8 cellular contexts compared by ENCODE assay signal in the genomic region with DNA sequence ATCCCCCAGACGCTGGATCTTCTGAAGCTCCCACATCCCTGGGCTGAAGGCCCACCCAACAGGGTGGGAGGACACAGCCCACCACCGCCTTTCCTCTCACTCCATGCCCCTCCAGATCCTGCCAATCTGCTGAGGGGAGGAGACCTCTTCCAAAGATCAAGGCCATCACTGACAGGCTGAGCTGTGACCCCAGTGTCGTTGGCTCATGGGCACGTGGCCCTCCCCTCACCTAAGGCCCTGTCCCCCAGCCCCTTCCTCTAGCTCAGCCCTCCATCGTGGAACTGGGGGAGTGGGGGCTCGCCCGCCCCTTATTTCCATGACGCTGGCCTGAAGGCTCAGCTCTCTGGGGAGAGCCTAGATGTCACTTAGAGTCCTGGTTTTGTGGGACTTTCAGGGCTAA. TPM values are rescaled to one million over a fixed set of nuclear protein-coding genes. Genes with fewer than 3 reads are reported as not detected.
"Had no signal": no experiment of that assay in that cellular context is flagged by ENCODE, and none has a peak within 500 bp of the region (broad histone marks: within the 10 kb centered on the region; RNA-seq: fewer than 3 reads in every experiment).

No MANE protein-coding gene starts in this region.

- H3K36me3 ChIP-seq: HAP-1 had no signal

- H3K27me3 Mint-ChIP-seq: IgD-negative memory B cell had no signal

- H3K36me3 Mint-ChIP-seq: IgD-negative memory B cell had no signal

- H3K4me1 Mint-ChIP-seq: IgD-negative memory B cell had no signal

- DNase-seq: GM23248, GOT3, H7, HFFc6 had no signal

- H3K9ac ChIP-seq: GM23248 had no signal

- H2AFZ ChIP-seq: GM23248 had no signal

- H3K27ac Mint-ChIP-seq: HFFc6 had no signal

- H3K4me3 Mint-ChIP-seq: HFFc6, IgD-negative memory B cell had no signal

- H3K27ac ChIP-seq: GM23248, HL-60 had no signal

- H3K4me3 ChIP-seq: GM23248, HAP-1 had no signal

- ATAC-seq: HCT116 had no signal

- H3K4me1 ChIP-seq: HAP-1 had no signal

- H3K9me3 Mint-ChIP-seq: HFFc6, IgD-negative memory B cell had no signal

- H3K9me3 ChIP-seq: HAP-1 had no signal

RNA-seq across cellular contexts. Expression of a gene that starts 53.7 kb away (rescaled TPM):
- total RNA-seq: GM23248 had no signal
- polyA plus RNA-seq: GM23248 had no signal
